ENCODE assay signal across 1 cellular context in genomic region chr4:108045687-108046024, GRCh38.
TF ChIP-seq lines count a peak whose summit lies in the region.

No MANE protein-coding gene starts in this region.

TF ChIP-seq in GM23338, 12 proteins besides CTCF, POLR2A, EP300 and RAD21 (continued from another document):
- TF ChIP-seq REST (IDR thresholded peaks at IDR 0.05; ENCODE audit: unreplicated experiment) (no peak), EZH2phosphoT487 (IDR thresholded peaks at IDR 0.05; ENCODE audit: unreplicated experiment) (no peak), NANOG (IDR thresholded peaks at IDR 0.05; ENCODE audit: borderline replicate concordance) (no peak), JUNB (IDR thresholded peaks at IDR 0.05; ENCODE audit: unreplicated experiment) (no peak), STAT1 (IDR thresholded peaks at IDR 0.05; ENCODE audit: unreplicated experiment) (no peak), ZNF331 (CRISPR knock-in tag; IDR thresholded peaks at IDR 0.05; ENCODE audit: low read depth) (no peak), ZNF114 (CRISPR knock-in tag; IDR thresholded peaks at IDR 0.05) (no peak), CREB1 (CRISPR knock-in tag; IDR thresholded peaks at IDR 0.05; ENCODE audit: low read depth) (no peak), ETS1 (IDR thresholded peaks at IDR 0.05) (no peak), EZH2 (IDR thresholded peaks at IDR 0.05; ENCODE audit: low read depth, unreplicated experiment) (no peak)
TF ChIP-seq in GM23338: peak in this region for 0.
